Comparison of ENCODE assay signal across 15 cellular contexts in the genomic region with DNA sequence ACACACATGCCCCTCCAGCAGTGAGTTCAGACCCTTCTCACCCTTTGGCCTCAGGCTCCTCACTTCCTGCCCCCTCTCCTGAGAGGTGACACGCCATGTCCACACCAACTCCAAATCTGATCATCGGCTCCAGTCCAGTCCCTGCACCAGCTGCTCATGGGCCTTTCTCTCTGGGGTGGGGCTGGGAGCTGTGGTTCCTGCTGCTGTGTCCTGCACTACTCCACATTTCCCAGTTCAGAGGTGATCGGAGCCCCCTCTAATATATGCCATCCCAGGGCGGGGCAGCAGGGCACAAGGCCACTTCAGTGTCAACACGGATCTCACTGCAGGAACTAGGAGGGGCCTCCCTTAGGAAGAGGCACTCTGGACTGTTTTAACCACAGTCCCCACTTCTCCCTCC.
DNase-seq lines count a peak whose midpoint lies in the region; ATAC-seq and TF ChIP-seq lines count a peak whose summit lies in the region.
"Had no signal": no experiment of that assay in that cellular context is flagged by ENCODE, and none has a peak within 500 bp of the region (broad histone marks: within the 10 kb centered on the region; RNA-seq: fewer than 3 reads in every experiment).

No MANE protein-coding gene starts in this region.

- ATAC-seq in activated B cell treated with CpG ODN at 0.5 μM for 24 hours (ENCODE audit: low read depth), result no peak
- ATAC-seq in left lung, result no peak
- no peak for ATAC-seq in activated T-helper 17 cell treated with anti-CD3 and anti-CD28 coated beads, Interleukin-2, amount 50 U/mL, for 72 hours (replicated peaks)
- ATAC-seq in HG03196 (IDR thresholded peaks at IDR 0.05; ENCODE audit: unreplicated experiment), result no peak
- ATAC-seq: GM12878 had no signal

- H3K27ac Mint-ChIP-seq in activated B cell treated with CpG ODN at 0.5 μM for 24 hours, result no peak overlapping the region
- H3K27ac Mint-ChIP-seq in activated T-helper 17 cell treated with anti-CD3 and anti-CD28 coated beads, Interleukin-2, amount 50 U/mL, for 72 hours, result no peak overlapping the region
- H3K27ac Mint-ChIP-seq: B cell; CD4-positive, alpha-beta T cell; IgD-negative memory B cell had no signal

- DNase-seq in Peyer's patch (peak in 2 of 3 donors; percentile 16 to 24), activated B cell treated with CpG ODN at 0.5 μM for 24 hours (peak; percentile 4), left lung (peak; percentile 19 to 37), testis (peak; percentile 10)
- no peak for DNase-seq in stimulated activated CD4-positive, alpha-beta T cell treated with anti-CD3 and anti-CD28 coated beads, Interleukin-12 subunit alpha, Interleukin-12 subunit beta, amount 100 ng/mL, for 4 hours
- DNase-seq: Calu3, NCI-H1417 treated with DMSO at 0.1 percent for 48 hours, NCI-H2029, NCI-H2171 treated with DMSO at 0.1 percent for 48 hours had no signal

- no peak for TF ChIP-seq CTCF in Peyer's patch (IDR thresholded peaks at IDR 0.05)
- TF ChIP-seq CTCF in activated B cell treated with CpG ODN at 0.5 μM for 24 hours (IDR thresholded peaks at IDR 0.05), result no peak
- no peak for TF ChIP-seq CTCF in left lung (IDR thresholded peaks at IDR 0.05)
- no peak for TF ChIP-seq CTCF in testis (IDR thresholded peaks at IDR 0.05)

- no peaks in the 10 kb centered on the region for H3K36me3 Mint-ChIP-seq in activated B cell treated with CpG ODN at 0.5 μM for 24 hours (ENCODE audit: low read depth)
- H3K36me3 Mint-ChIP-seq in activated T-helper 17 cell treated with anti-CD3 and anti-CD28 coated beads, Interleukin-2, amount 50 U/mL, for 72 hours (ENCODE audit: low read depth), result no peaks in the 10 kb centered on the region
- H3K36me3 Mint-ChIP-seq: IgD-negative memory B cell had no signal

- H3K27me3 ChIP-seq in Peyer's patch (no peaks in the 10 kb centered on the region), left lung (no peaks in the 10 kb centered on the region), testis (no peaks in the 10 kb centered on the region)

- intact Hi-C loops in activated B cell treated with CpG ODN at 0.5 μM for 24 hours (cut with micrococcal nuclease) (no loop called here), left lung (cut with DNase I) (no loop called here), testis (cut with DNase I; ENCODE audit: low total_unique reads) (no loop called here)

- H3K4me3 Mint-ChIP-seq in activated B cell treated with CpG ODN at 0.5 μM for 24 hours, result no peak overlapping the region
- no peak overlapping the region for H3K4me3 Mint-ChIP-seq in activated T-helper 17 cell treated with anti-CD3 and anti-CD28 coated beads, Interleukin-2, amount 50 U/mL, for 72 hours
- H3K4me3 Mint-ChIP-seq: B cell; CD4-positive, alpha-beta T cell; IgD-negative memory B cell had no signal

- CTCF ChIA-PET in activated B cell treated with CpG ODN at 0.5 μM for 24 hours (lab: Charles Lee), result no interaction called here

- POLR2A ChIA-PET in activated B cell treated with CpG ODN at 0.5 μM for 24 hours (lab: Charles Lee), result no interaction called here

- no peaks in the 10 kb centered on the region for H3K4me1 Mint-ChIP-seq in activated B cell treated with CpG ODN at 0.5 μM for 24 hours
- no peaks in the 10 kb centered on the region for H3K4me1 Mint-ChIP-seq in activated T-helper 17 cell treated with anti-CD3 and anti-CD28 coated beads, Interleukin-2, amount 50 U/mL, for 72 hours
- H3K4me1 Mint-ChIP-seq: B cell had no signal

- no peaks in the 10 kb centered on the region for H3K9me3 ChIP-seq in Peyer's patch
- H3K9me3 ChIP-seq in left lung, result no peaks in the 10 kb centered on the region
- H3K9me3 ChIP-seq in testis, result no peaks in the 10 kb centered on the region

- no peaks in the 10 kb centered on the region for H3K4me1 ChIP-seq in Peyer's patch
- H3K4me1 ChIP-seq in left lung, result no peaks in the 10 kb centered on the region
- H3K4me1 ChIP-seq in testis, result peaks cover 25% of the 10 kb centered on the region

- no peak for TF ChIP-seq POLR2A in Peyer's patch (IDR thresholded peaks at IDR 0.05)
- TF ChIP-seq POLR2A in testis (IDR thresholded peaks at IDR 0.05), result no peak

- no peaks in the 10 kb centered on the region for H3K9me3 Mint-ChIP-seq in activated B cell treated with CpG ODN at 0.5 μM for 24 hours
- H3K9me3 Mint-ChIP-seq in activated T-helper 17 cell treated with anti-CD3 and anti-CD28 coated beads, Interleukin-2, amount 50 U/mL, for 72 hours, result peaks cover 5% of the 10 kb centered on the region
- H3K9me3 Mint-ChIP-seq: CD4-positive, alpha-beta T cell had no signal

- 93% methylated on average over 3 to 5 of the region's 5 CpGs for WGBS in testis, 2 donors

- H3K27me3 Mint-ChIP-seq in activated B cell treated with CpG ODN at 0.5 μM for 24 hours, result no peaks in the 10 kb centered on the region
- H3K27me3 Mint-ChIP-seq in activated T-helper 17 cell treated with anti-CD3 and anti-CD28 coated beads, Interleukin-2, amount 50 U/mL, for 72 hours, result peaks cover 5% of the 10 kb centered on the region
- H3K27me3 Mint-ChIP-seq: CD4-positive, alpha-beta T cell; IgD-negative memory B cell had no signal

- H3K27ac ChIP-seq in Peyer's patch (no peak overlapping the region), left lung (no peak overlapping the region), testis (no peak overlapping the region)

- H3K4me3 ChIP-seq in Peyer's patch (no peak overlapping the region), left lung (no peak overlapping the region), testis (no peak overlapping the region)
- H3K4me3 ChIP-seq: GM12878 had no signal

- H3K36me3 ChIP-seq in Peyer's patch (no peaks in the 10 kb centered on the region), left lung (no peaks in the 10 kb centered on the region), testis (ENCODE audit: low read depth, missing control alignments) (no peaks in the 10 kb centered on the region)
